ENCODE assay signal across 8 cellular contexts in the genomic region with DNA sequence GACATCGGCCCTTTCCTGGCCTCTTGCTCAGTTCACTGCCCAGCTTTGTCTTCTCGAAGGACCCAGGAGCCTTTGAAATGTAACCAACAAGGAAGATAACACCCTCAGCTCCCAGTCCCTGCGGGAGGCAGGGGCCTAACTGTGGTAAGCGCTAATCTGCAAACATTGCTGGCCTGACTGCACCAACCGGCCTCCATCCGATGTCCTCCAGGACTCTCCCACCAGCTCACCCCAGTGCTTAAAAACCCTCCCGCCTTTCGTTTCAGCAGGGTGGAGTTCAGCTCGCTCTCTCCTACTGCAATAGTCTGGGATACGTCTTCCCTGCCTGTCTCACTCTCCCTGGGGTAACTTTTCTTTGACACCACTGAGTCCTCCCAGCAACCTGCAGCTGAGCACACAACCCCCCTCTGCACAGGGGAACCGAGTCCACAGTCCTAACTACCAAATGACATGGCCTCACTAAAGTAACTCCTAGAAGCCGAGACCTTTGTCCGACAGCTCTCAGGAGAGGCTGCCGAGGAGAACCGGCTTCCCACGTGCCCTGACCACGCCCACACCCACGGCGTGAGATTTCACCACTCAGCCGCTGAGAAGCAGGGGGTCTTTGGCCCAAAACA.
DNase-seq lines count a peak whose midpoint lies in the region; ATAC-seq and TF ChIP-seq lines count a peak whose summit lies in the region.

No MANE protein-coding gene starts in this region.

- peaks cover 36% of the 10 kb centered on the region for H3K4me1 ChIP-seq in body of pancreas
- H3K4me1 ChIP-seq in mucosa of rectum (ENCODE audit: control insufficient read depth in 2 of 2, insufficient read depth in 2 of 2, low read length in 2 of 2) = peaks cover 37 to 53% of the 10 kb centered on the region in 2 donors
- H3K4me1 ChIP-seq in urinary bladder (ENCODE audit: insufficient read depth) = peaks cover 3% of the 10 kb centered on the region

- WGBS in body of pancreas, 2 donors = 41 to 51% methylated on average over 18 to 20 of the region's 20 CpGs
- WGBS in urinary bladder = 51% methylated on average over 20 of the region's 20 CpGs

- no peak overlapping the region for H3K4me3 ChIP-seq in body of pancreas
- H3K4me3 ChIP-seq in mucosa of rectum (ENCODE audit: low read length in 2 of 2) = peak overlapping the region in 1 of 2 donors; percentile 3
- no peak overlapping the region for H3K4me3 ChIP-seq in urinary bladder (ENCODE audit: low read depth, low read length)

- peak overlapping the region in 1 of 2 donors; percentile 28 for H3K9ac ChIP-seq in mucosa of rectum (ENCODE audit: low read depth in 1 of 2, low read length in 2 of 2)

- H3K27ac Mint-ChIP-seq in activated T-cell treated with anti-CD3 and anti-CD28 coated beads, Interleukin-2, amount 50 U/mL, for 72 hours = peak overlapping the region; percentile 99

- no peaks in the 10 kb centered on the region for H3K27me3 ChIP-seq in body of pancreas
- H3K27me3 ChIP-seq in mucosa of rectum (ENCODE audit: control insufficient read depth in 2 of 2, insufficient read depth in 2 of 2, low read length in 2 of 2) = no peaks in the 10 kb centered on the region

- intact Hi-C loops in body of pancreas (cut with DNase I) = no loop called here

- H3K27ac ChIP-seq in body of pancreas (peak overlapping the region in 3 of 4 donors; percentile 21 to 79 (median 59)), mucosa of rectum (ENCODE audit: low read depth in 2 of 2, low read length in 2 of 2) (peak overlapping the region; percentile 38 to 83), urinary bladder (ENCODE audit: low read depth) (peak overlapping the region; percentile 11)

- H3K4me1 Mint-ChIP-seq in activated T-cell treated with anti-CD3 and anti-CD28 coated beads, Interleukin-2, amount 50 U/mL, for 72 hours (ENCODE audit: low read depth) = peaks cover 79% of the 10 kb centered on the region

- no peak for DNase-seq in activated T-cell treated with anti-CD3 and anti-CD28 coated beads, Interleukin-2, amount 50 U/mL, for 72 hours
- DNase-seq in activated T-cell treated with anti-CD3 and anti-CD28 coated beads for 4 hours (no peak), body of pancreas (no peak), left lobe of liver (ENCODE audit: low spot score) (no peak), EL (no peak)

- H3K9me3 ChIP-seq in body of pancreas = no peaks in the 10 kb centered on the region
- H3K9me3 ChIP-seq in mucosa of rectum (ENCODE audit: control insufficient read depth in 2 of 2, low read length in 2 of 2) = no peaks in the 10 kb centered on the region

- peaks cover 4 to 14% of the 10 kb centered on the region in 2 donors for H3K36me3 Mint-ChIP-seq in activated T-cell treated with anti-CD3 and anti-CD28 coated beads, Interleukin-2, amount 50 U/mL, for 72 hours (ENCODE audit: insufficient read depth in 2 of 2)

- no peak for ATAC-seq in activated T-cell treated with anti-CD3 and anti-CD28 coated beads, Interleukin-2, amount 50 U/mL, for 72 hours (replicated peaks in 1 of 2)
- ATAC-seq in body of pancreas (no peak), left lobe of liver (no peak), GM21515 (IDR thresholded peaks at IDR 0.05; ENCODE audit: unreplicated experiment) (no peak)

- TF ChIP-seq CTCF in body of pancreas (IDR thresholded peaks at IDR 0.05) = no peak

- no peaks in the 10 kb centered on the region for H3K27me3 Mint-ChIP-seq in activated T-cell treated with anti-CD3 and anti-CD28 coated beads, Interleukin-2, amount 50 U/mL, for 72 hours (ENCODE audit: low read depth)

- H3K36me3 ChIP-seq in body of pancreas (replicated peaks in 1 of 2; ENCODE audit: insufficient read depth in 1 of 2, low read depth in 2 of 2) (no peaks in the 10 kb centered on the region), mucosa of rectum (ENCODE audit: control insufficient read depth in 2 of 2, insufficient read depth in 2 of 2, low read length in 2 of 2) (peaks cover 0 to 2% of the 10 kb centered on the region in 2 donors), urinary bladder (ENCODE audit: insufficient read depth) (no peaks in the 10 kb centered on the region)

- no peaks in the 10 kb centered on the region for H3K9me3 Mint-ChIP-seq in activated T-cell treated with anti-CD3 and anti-CD28 coated beads, Interleukin-2, amount 50 U/mL, for 72 hours

- TF ChIP-seq POLR2A in body of pancreas (IDR thresholded peaks at IDR 0.05) = no peak

- peak overlapping the region; percentile 68 to 97 for H3K4me3 Mint-ChIP-seq in activated T-cell treated with anti-CD3 and anti-CD28 coated beads, Interleukin-2, amount 50 U/mL, for 72 hours
